Comparison of ENCODE assay signal across 8 cellular contexts in the genomic region with DNA sequence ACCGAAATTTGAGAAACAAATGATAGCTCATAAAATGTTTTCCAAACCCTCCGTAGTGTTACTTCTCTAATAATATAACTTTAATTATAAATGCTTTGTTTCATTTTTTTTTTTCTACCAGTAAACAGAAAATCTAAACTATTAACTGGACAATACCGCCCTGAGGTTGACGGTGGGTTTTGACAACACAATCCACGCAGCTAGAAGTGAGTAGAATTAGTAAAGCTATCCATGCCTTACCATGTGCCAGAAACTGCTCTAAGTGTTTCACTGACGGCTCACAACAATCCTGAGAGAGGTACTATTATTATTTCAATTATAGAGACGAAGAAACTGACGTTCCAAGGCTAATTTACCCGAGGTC. TPM values are rescaled to one million over a fixed set of nuclear protein-coding genes. Genes with fewer than 3 reads are reported as not detected.
DNase-seq lines count a peak whose midpoint lies in the region; ATAC-seq and TF ChIP-seq lines count a peak whose summit lies in the region.

No MANE protein-coding gene starts in this region.

- H3K14ac ChIP-seq in neuronal stem cell (ENCODE audit: low read length) = no peak overlapping the region

- H3K4me1 ChIP-seq in Loucy (ENCODE audit: insufficient read depth, low read length, poor library complexity, severe bottlenecking) (peaks cover 4% of the 10 kb centered on the region), endocrine pancreas (ENCODE audit: control insufficient read depth, insufficient read depth, low read length) (no peaks in the 10 kb centered on the region), neuronal stem cell (ENCODE audit: control insufficient read depth in 2 of 2, insufficient read depth in 1 of 2, low read depth in 1 of 2, low read length in 2 of 2) (peaks cover 0 to 1% of the 10 kb centered on the region in 2 donors)

- intact Hi-C loops in posterior vena cava (cut with DNase I) = no loop called here

- no peaks in the 10 kb centered on the region for H3K9me2 ChIP-seq in Loucy (replicated peaks; ENCODE audit: low read depth, low read length)

- H4K20me1 ChIP-seq in Loucy (ENCODE audit: insufficient read depth, low read length, poor library complexity, severe bottlenecking) = no peaks in the 10 kb centered on the region

- ATAC-seq in GM18909 (IDR thresholded peaks at IDR 0.05; ENCODE audit: poor library complexity, unreplicated experiment) = no peak

- H4K8ac ChIP-seq in neuronal stem cell (ENCODE audit: low read depth, low read length) = no peak overlapping the region

- H3K27me3 ChIP-seq in Loucy (ENCODE audit: insufficient read depth, low read length, poor library complexity, severe bottlenecking) (no peaks in the 10 kb centered on the region), endocrine pancreas (ENCODE audit: control insufficient read depth, insufficient read depth, low read length) (no peaks in the 10 kb centered on the region), neuronal stem cell (ENCODE audit: control insufficient read depth in 3 of 3, insufficient read depth in 3 of 3, low read depth in 1 of 3, low read length in 3 of 3) (no peaks in the 10 kb centered on the region)

- H3K9me3 ChIP-seq in Loucy (ENCODE audit: insufficient read depth, low read depth, low read length) = no peaks in the 10 kb centered on the region
- no peaks in the 10 kb centered on the region for H3K9me3 ChIP-seq in endocrine pancreas (ENCODE audit: control insufficient read depth, low read length)
- H3K9me3 ChIP-seq in neuronal stem cell (replicated peaks in 1 of 2; ENCODE audit: control insufficient read depth in 2 of 2, insufficient read depth in 1 of 2, low read depth in 1 of 2, low read length in 2 of 2) = no peaks in the 10 kb centered on the region

- H2BK5ac ChIP-seq in neuronal stem cell (ENCODE audit: low read length) = no peak overlapping the region

- no peaks in the 10 kb centered on the region for H3F3A ChIP-seq in Loucy (ENCODE audit: low read depth)

- H2BK15ac ChIP-seq in neuronal stem cell (ENCODE audit: low read length) = no peak overlapping the region

- no CpG with 5 or more reads among the region's 9 CpGs for WGBS in neuronal stem cell (ENCODE audit: extremely low coverage in 2 of 2, insufficient read length in 2 of 2, insufficient replicate concordance in 1 of 2), 2 donors

- DNase-seq in GM12865 (ENCODE audit: low read depth) (no peak), neuronal stem cell (ENCODE audit: low spot score) (no peak), posterior vena cava (ENCODE audit: low spot score) (no peak), epidermal melanocyte (ENCODE audit: insufficient read length, low spot score) (no peak), NCI-H446 (lab: John Stamatoyannopoulos, UW) (no peak)

- H3K23ac ChIP-seq in neuronal stem cell (ENCODE audit: low read depth, low read length, poor library complexity) = no peak overlapping the region

- H2BK120ac ChIP-seq in neuronal stem cell (ENCODE audit: low read depth, low read length) = no peak overlapping the region

- H2AFZ ChIP-seq in Loucy (ENCODE audit: low read length) (peak overlapping the region; percentile 92), neuronal stem cell (ENCODE audit: low read length) (peak overlapping the region; percentile 90)

- H2AK5ac ChIP-seq in neuronal stem cell (ENCODE audit: low read depth, low read length) = no peak overlapping the region

- TF ChIP-seq CTCF in GM12865 (IDR thresholded peaks at IDR 0.05; ENCODE audit: insufficient read depth, low read depth, low read length, missing control alignments) (no peak), Loucy (conservative IDR thresholded peaks at IDR 0.05; ENCODE audit: low read length) (no peak)

- no peaks in the 10 kb centered on the region for H3K36me3 ChIP-seq in Loucy (ENCODE audit: insufficient read depth, low read length)
- H3K36me3 ChIP-seq in endocrine pancreas (ENCODE audit: control insufficient read depth, insufficient read depth, low read length) = no peaks in the 10 kb centered on the region
- peaks cover 0 to 3% of the 10 kb centered on the region in 2 donors for H3K36me3 ChIP-seq in neuronal stem cell (replicated peaks in 1 of 2; ENCODE audit: control insufficient read depth in 2 of 2, insufficient read depth in 2 of 2, low read length in 2 of 2)

- H3K27ac ChIP-seq in neuronal stem cell (replicated peaks; ENCODE audit: low read length) = peak overlapping the region; percentile 56

- H3K9ac ChIP-seq in Loucy (ENCODE audit: low read depth, low read length, poor library complexity, severe bottlenecking) (peak overlapping the region; percentile 89), endocrine pancreas (ENCODE audit: control insufficient read depth, insufficient read depth, low read length) (peak overlapping the region; percentile 100), neuronal stem cell (ENCODE audit: low read depth, low read length, poor library complexity) (peak overlapping the region; percentile 98)

- no peak overlapping the region for H3K4ac ChIP-seq in neuronal stem cell (ENCODE audit: low read length)

- H3K18ac ChIP-seq in neuronal stem cell (ENCODE audit: low read length) = peak overlapping the region; percentile 97

- H3K79me2 ChIP-seq in Loucy (ENCODE audit: insufficient read depth, low read length) = peaks cover 18% of the 10 kb centered on the region

- H3K4me2 ChIP-seq in Loucy (ENCODE audit: low read depth, low read length, poor library complexity, severe bottlenecking) (peak overlapping the region; percentile 66), neuronal stem cell (ENCODE audit: insufficient read depth, low read length, poor library complexity, severe bottlenecking) (peak overlapping the region; percentile 78)

- no peaks in the 10 kb centered on the region for H3K79me1 ChIP-seq in neuronal stem cell (ENCODE audit: low read depth, low read length)

- H2BK12ac ChIP-seq in neuronal stem cell (ENCODE audit: low read length) = no peak overlapping the region

- H3K4me3 ChIP-seq in GM12865 (ENCODE audit: low read depth, low read length) (peak overlapping the region; percentile 98), Loucy (ENCODE audit: low read length, poor library complexity, severe bottlenecking) (peak overlapping the region; percentile 93), endocrine pancreas (ENCODE audit: control insufficient read depth, insufficient read depth, low read length) (peak overlapping the region; percentile 98), neuronal stem cell (ENCODE audit: low read length in 2 of 2) (peak overlapping the region; percentile 75 to 96)

- H4K91ac ChIP-seq in neuronal stem cell (ENCODE audit: low read depth, low read length, poor library complexity) = no peak overlapping the region

RNA-seq across cellular contexts. Expression of a gene that starts 0.4 kb away (rescaled TPM):
- 14.2 TPM for polyA plus RNA-seq in neuronal stem cell (2013, experiment 1 of 2)
- 14.2 TPM for polyA plus RNA-seq in neuronal stem cell (2013, experiment 2 of 2)
- total RNA-seq in posterior vena cava = 10 to 100 TPM; 10.5 to 13.8 TPM

RNA-seq across cellular contexts. Expression of a gene that starts 15.0 kb away (rescaled TPM):
- 66.2 TPM for polyA plus RNA-seq in neuronal stem cell (2013, experiment 1 of 2)
- polyA plus RNA-seq in neuronal stem cell (2013, experiment 2 of 2) = 68.7 TPM
- 10 to 100 TPM; 22.9 to 25.6 TPM for total RNA-seq in posterior vena cava
